1 cellular context compared by ENCODE assay signal in the genomic region with DNA sequence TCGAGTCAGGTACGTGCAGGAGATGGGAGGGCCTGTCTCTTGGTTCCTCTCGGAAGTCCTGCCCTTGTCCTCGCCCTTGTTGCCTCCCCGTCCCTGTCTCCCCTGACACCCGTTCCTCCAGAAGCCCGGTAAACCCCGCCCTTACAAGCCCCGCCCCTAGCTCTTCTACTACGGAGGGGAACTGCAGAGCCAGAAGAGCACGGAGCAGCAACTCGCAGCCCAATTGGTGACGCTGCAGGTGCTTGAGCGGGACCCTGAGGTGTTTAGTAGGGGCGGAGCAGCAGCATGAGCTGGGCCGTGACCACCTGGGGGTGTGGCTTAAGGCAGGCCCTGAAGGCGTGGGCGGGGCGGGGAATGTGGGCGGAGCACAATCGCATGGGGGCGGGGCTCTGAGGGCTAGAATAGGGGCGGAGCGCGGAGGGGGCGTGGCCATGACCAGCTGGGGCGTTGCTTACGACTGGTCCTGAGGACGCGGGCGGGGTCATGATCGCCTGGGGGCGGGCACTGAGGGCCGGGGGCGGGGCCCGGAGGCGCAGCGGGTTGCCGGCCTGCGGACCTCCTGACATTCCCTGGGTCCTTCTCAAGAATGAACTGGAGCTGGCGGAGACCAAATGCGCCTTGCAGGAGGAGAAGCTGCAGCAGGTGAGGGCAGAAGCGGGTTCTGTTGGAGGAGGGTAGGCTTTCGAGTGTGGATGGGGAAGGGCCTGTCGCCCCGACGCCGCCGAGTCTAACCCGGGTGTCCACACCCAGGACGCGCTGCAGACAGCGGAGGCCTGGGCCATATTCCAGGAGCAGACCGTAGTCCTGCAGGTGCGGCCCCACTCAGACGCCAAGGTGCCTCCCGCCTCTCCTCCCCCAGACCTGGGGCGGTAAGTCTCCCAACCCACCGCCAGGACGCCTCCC.
A peak's percentile ranks its signal among the peaks of the same experiment; 100 is the strongest.
TF ChIP-seq lines count a peak whose summit lies in the region.
"Not testable (repeated sequence)": the region's sequence is repeated elsewhere in the genome, so short reads cannot be mapped to it uniquely, and the experiment has no call there.

No MANE protein-coding gene starts in this region.

TF ChIP-seq in K562, 482 proteins besides CTCF, POLR2A, EP300 and RAD21 (continues in another document):
- peak in 1 of 2 experiments; percentile 40; a peak in 1 of 4 replicates for TF ChIP-seq SRF (CRISPR knock-in tag; IDR thresholded peaks at IDR 0.05)
- TF ChIP-seq, protein P1, sequence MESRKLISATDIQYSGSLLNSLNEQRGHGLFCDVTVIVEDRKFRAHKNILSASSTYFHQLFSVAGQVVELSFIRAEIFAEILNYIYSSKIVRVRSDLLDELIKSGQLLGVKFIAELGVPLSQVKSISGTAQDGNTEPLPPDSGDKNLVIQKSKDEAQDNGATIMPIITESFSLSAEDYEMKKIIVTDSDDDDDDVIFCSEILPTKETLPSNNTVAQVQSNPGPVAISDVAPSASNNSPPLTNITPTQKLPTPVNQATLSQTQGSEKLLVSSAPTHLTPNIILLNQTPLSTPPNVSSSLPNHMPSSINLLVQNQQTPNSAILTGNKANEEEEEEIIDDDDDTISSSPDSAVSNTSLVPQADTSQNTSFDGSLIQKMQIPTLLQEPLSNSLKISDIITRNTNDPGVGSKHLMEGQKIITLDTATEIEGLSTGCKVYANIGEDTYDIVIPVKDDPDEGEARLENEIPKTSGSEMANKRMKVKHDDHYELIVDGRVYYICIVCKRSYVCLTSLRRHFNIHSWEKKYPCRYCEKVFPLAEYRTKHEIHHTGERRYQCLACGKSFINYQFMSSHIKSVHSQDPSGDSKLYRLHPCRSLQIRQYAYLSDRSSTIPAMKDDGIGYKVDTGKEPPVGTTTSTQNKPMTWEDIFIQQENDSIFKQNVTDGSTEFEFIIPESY (CRISPR knock-in tag; IDR thresholded peaks at IDR 0.05): 0 out of 2 replicates have a peak, but pooled peaks have one; percentile 21
- TF ChIP-seq ZBTB40 (IDR thresholded peaks at IDR 0.05): peak; percentile 69
- TF ChIP-seq ZBTB40 (CRISPR knock-in tag; IDR thresholded peaks at IDR 0.05); MYC (CRISPR knock-in tag; IDR thresholded peaks at IDR 0.05; ENCODE audit: borderline replicate concordance, low read depth): not testable (repeated sequence)
- 0 out of 2 replicates have a peak, but pooled peaks have one; percentile 11 for TF ChIP-seq NFIC (IDR thresholded peaks at IDR 0.05)
- TF ChIP-seq TRIM28 (IDR thresholded peaks at IDR 0.05): peak; percentile 18; the same call in 1 of the 2 replicates
- TF ChIP-seq SP1 (CRISPR knock-in tag; IDR thresholded peaks at IDR 0.05): peak; percentile 97
- peak; percentile 17; the same call in 1 of the 2 replicates for TF ChIP-seq PHF8 (IDR thresholded peaks at IDR 0.05; ENCODE audit: borderline replicate concordance, low read length)
- 0 out of 2 replicates have a peak, but pooled peaks have one; percentile 15 for TF ChIP-seq MYC (IDR thresholded peaks at IDR 0.05; ENCODE audit: low read depth, low read length)
- TF ChIP-seq YY1 (IDR thresholded peaks at IDR 0.05; ENCODE audit: borderline replicate concordance in 1 of 3, control insufficient read depth in 1 of 3, extremely low read depth in 1 of 3, insufficient read depth in 3 of 3, insufficient read length in 1 of 3, insufficient replicate concordance in 2 of 3, low read depth in 1 of 3, low read length in 2 of 3): peak in 1 of 3 experiments; percentile 41
- TF ChIP-seq MAZ (CRISPR knock-in tag; conservative IDR thresholded peaks at IDR 0.05 in 1 of 2, IDR thresholded peaks at IDR 0.05 in 1 of 2): peak; percentile 34 to 47; a peak in 2 of 4 replicates
- TF ChIP-seq E2F1 (CRISPR knock-in tag; IDR thresholded peaks at IDR 0.05): peak; percentile 66; the same call in 1 of the 2 replicates
- 0 out of 4 replicates have a peak, but pooled peaks of 1 of the 2 experiments have one; percentile 34 for TF ChIP-seq SIN3A (IDR thresholded peaks at IDR 0.05; ENCODE audit: borderline replicate concordance in 2 of 2, control insufficient read depth in 1 of 2, low read depth in 2 of 2, low read length in 2 of 2)
- peak; percentile 76 for TF ChIP-seq CXXC5 (CRISPR knock-in tag; IDR thresholded peaks at IDR 0.05)
- peak; percentile 74 for TF ChIP-seq GABPA (tag; conservative IDR thresholded peaks at IDR 0.05; ENCODE audit: low read depth)
- 0 out of 2 replicates have a peak, but pooled peaks have one; percentile 24 for TF ChIP-seq ZNF57 (CRISPR knock-in tag; IDR thresholded peaks at IDR 0.05)
- TF ChIP-seq ZFP36 (IDR thresholded peaks at IDR 0.05; ENCODE audit: low read depth, low read length, partially characterized antibody): peak; percentile 90
- TF ChIP-seq ZBTB7A (IDR thresholded peaks at IDR 0.05; ENCODE audit: borderline replicate concordance, control insufficient read depth, low read depth, low read length): peak; percentile 21; the same call in 1 of the 2 replicates
- TF ChIP-seq CBX3 (IDR thresholded peaks at IDR 0.05; ENCODE audit: borderline replicate concordance in 1 of 2, low read length in 2 of 2): peak in 1 of 2 experiments; percentile 23; a peak in 1 of 3 replicates
- TF ChIP-seq FOXK2 (conservative IDR thresholded peaks at IDR 0.05 in 1 of 2, IDR thresholded peaks at IDR 0.05 in 1 of 2; ENCODE audit: low read depth in 2 of 2): peak; percentile 84 to 85
- TF ChIP-seq, protein P2, sequence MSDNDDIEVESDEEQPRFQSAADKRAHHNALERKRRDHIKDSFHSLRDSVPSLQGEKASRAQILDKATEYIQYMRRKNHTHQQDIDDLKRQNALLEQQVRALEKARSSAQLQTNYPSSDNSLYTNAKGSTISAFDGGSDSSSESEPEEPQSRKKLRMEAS (CRISPR knock-in tag; IDR thresholded peaks at IDR 0.05): peak; percentile 59
- TF ChIP-seq KLF6 (CRISPR knock-in tag; IDR thresholded peaks at IDR 0.05; ENCODE audit: borderline replicate concordance): peak; percentile 76
- peak; percentile 38 for TF ChIP-seq SPI1 (IDR thresholded peaks at IDR 0.05; ENCODE audit: borderline replicate concordance, low read depth, low read length)
- TF ChIP-seq RFX1 (IDR thresholded peaks at IDR 0.05): peak; percentile 59
- peak in 2 of 3 experiments; percentile 55 to 90; a peak in 3 of 6 replicates for TF ChIP-seq ZBTB11 (CRISPR knock-in tag; IDR thresholded peaks at IDR 0.05)
- TF ChIP-seq GABPB1 (CRISPR knock-in tag; IDR thresholded peaks at IDR 0.05): peak; percentile 87
